ENCODE assay signal across 13 cellular contexts in genomic region chr18:36348331-36348730, GRCh38. TPM values are rescaled to one million over a fixed set of nuclear protein-coding genes. Genes with fewer than 3 reads are reported as not detected.
DNase-seq lines count a peak whose midpoint lies in the region; ATAC-seq and TF ChIP-seq lines count a peak whose summit lies in the region.
"Had no signal": no experiment of that assay in that cellular context is flagged by ENCODE, and none has a peak within 500 bp of the region (broad histone marks: within the 10 kb centered on the region; RNA-seq: fewer than 3 reads in every experiment).

No MANE protein-coding gene starts in this region.

- H3K36me3 Mint-ChIP-seq in nephron (ENCODE audit: low read depth) (peaks cover 4% of the 10 kb centered on the region), T-cell (no peaks in the 10 kb centered on the region)
- H3K36me3 Mint-ChIP-seq: CD4-positive, CD25-positive, alpha-beta regulatory T cell had no signal

- in situ Hi-C loops in gastrocnemius medialis (cut with MboI; ENCODE audit: low sequenced_read_pairs in 4 of 4): no loop called here

- H3K27ac Mint-ChIP-seq in nephron (peak overlapping the region; percentile 59 to 86 (median 81)), T-cell (no peak overlapping the region)
- H3K27ac Mint-ChIP-seq: CD4-positive, CD25-positive, alpha-beta regulatory T cell had no signal

- H3K27me3 ChIP-seq in gastrocnemius medialis (no peaks in the 10 kb centered on the region), MG63 (no peaks in the 10 kb centered on the region)
- H3K27me3 ChIP-seq: BLaER1 treated with 17β-estradiol and CSF1 and Interleukin-3, amounts not matched to agents 10 nM and 100 nM had no signal

- intact Hi-C loops in gastrocnemius medialis (cut with DNase I; ENCODE audit: low total_unique reads): loop anchor here (5.0 kb wide), 1 partner anchor 36 kb away; no protein-coding TSS in a partner anchor

- H3K4me3 ChIP-seq in coronary artery: no peak overlapping the region
- H3K4me3 ChIP-seq in gastrocnemius medialis: no peak overlapping the region
- H3K4me3 ChIP-seq in MG63: no peak overlapping the region
- H3K4me3 ChIP-seq: BLaER1 treated with 17β-estradiol and CSF1 and Interleukin-3, amounts not matched to agents 10 nM and 100 nM had no signal

- H3K4me1 ChIP-seq in gastrocnemius medialis: peaks cover 25 to 28% of the 10 kb centered on the region in 2 donors
- H3K4me1 ChIP-seq: BLaER1 treated with 17β-estradiol and CSF1 and Interleukin-3, amounts not matched to agents 10 nM and 100 nM had no signal

- H3K4me1 Mint-ChIP-seq in nephron: peaks cover 46% of the 10 kb centered on the region
- no peaks in the 10 kb centered on the region for H3K4me1 Mint-ChIP-seq in T-cell
- H3K4me1 Mint-ChIP-seq: CD4-positive, CD25-positive, alpha-beta regulatory T cell had no signal

- TF ChIP-seq CTCF in 22Rv1 (IDR thresholded peaks at IDR 0.05): no peak
- no peak for TF ChIP-seq CTCF in coronary artery (IDR thresholded peaks at IDR 0.05)
- no peak for TF ChIP-seq CTCF in nephron (IDR thresholded peaks at IDR 0.05; ENCODE audit: unreplicated experiment in 3 of 3)
- TF ChIP-seq CTCF in gastrocnemius medialis (IDR thresholded peaks at IDR 0.05 in 4 of 5, conservative IDR thresholded peaks at IDR 0.05 in 1 of 5): no peak

- H3K9me3 ChIP-seq in gastrocnemius medialis: no peaks in the 10 kb centered on the region
- no peaks in the 10 kb centered on the region for H3K9me3 ChIP-seq in MG63
- H3K9me3 ChIP-seq: BLaER1 treated with 17β-estradiol and CSF1 and Interleukin-3, amounts not matched to agents 10 nM and 100 nM had no signal

- no peak for ATAC-seq in gastrocnemius medialis
- ATAC-seq in T-cell (replicated peaks in 1 of 4): no peak

- H3K27me3 Mint-ChIP-seq in nephron (ENCODE audit: low read depth) (peaks cover 6% of the 10 kb centered on the region), T-cell (peaks cover 32 to 34% of the 10 kb centered on the region in 2 donors)

- no peak for TF ChIP-seq POLR2A in gastrocnemius medialis (IDR thresholded peaks at IDR 0.05)

- peak; percentile 33 for DNase-seq in coronary artery (ENCODE audit: low spot score)
- DNase-seq in gastrocnemius medialis: no peak
- no peak for DNase-seq in T-cell
- DNase-seq in MG63: no peak
- DNase-seq in effector CD8-positive, alpha-beta T cell (lab: John Stamatoyannopoulos, UW): no peak
- DNase-seq: CD4-positive, CD25-positive, alpha-beta regulatory T cell; DMS53; GF-D8; HCEC 1CT had no signal

- peak overlapping the region; percentile 86 for H3K27ac ChIP-seq in 22Rv1
- no peak overlapping the region for H3K27ac ChIP-seq in coronary artery
- H3K27ac ChIP-seq in gastrocnemius medialis: peak overlapping the region in 3 of 4 donors; percentile 73 to 79 (median 77)
- H3K27ac ChIP-seq: BLaER1 treated with 17β-estradiol and CSF1 and Interleukin-3, amounts not matched to agents 10 nM and 100 nM; HL-60 had no signal

- H3K9me3 Mint-ChIP-seq in nephron (no peaks in the 10 kb centered on the region), T-cell (no peaks in the 10 kb centered on the region)

- H3K36me3 ChIP-seq in gastrocnemius medialis (no peaks in the 10 kb centered on the region), MG63 (no peaks in the 10 kb centered on the region)
- H3K36me3 ChIP-seq: BLaER1 treated with 17β-estradiol and CSF1 and Interleukin-3, amounts not matched to agents 10 nM and 100 nM had no signal

- CTCF ChIA-PET in T-cell (lab: Charles Lee): no interaction called here

- POLR2A ChIA-PET in T-cell (lab: Charles Lee): no interaction called here

- no peak overlapping the region for H3K4me3 Mint-ChIP-seq in nephron
- no peak overlapping the region for H3K4me3 Mint-ChIP-seq in T-cell
- H3K4me3 Mint-ChIP-seq: CD4-positive, CD25-positive, alpha-beta regulatory T cell had no signal

RNA-seq across cellular contexts. Expression of gene FHOD3, which starts 50.8 kb away (rescaled TPM):
- total RNA-seq in gastrocnemius medialis: 10 to 100 TPM; 10.0 to 32.5 (median 17.0) TPM
- under 1 TPM in 1 of 5 donors, not detected in 4; 0.06 TPM for total RNA-seq in T-cell
- 0.10 TPM in 1 of 2 replicates, not detected in the other for total RNA-seq in MG63 (2014; rRNA removed; shearing (Covaris generic); ENCODE audit: low replicate concordance)
- total RNA-seq: CD4-positive, CD25-positive, alpha-beta regulatory T cell had no signal

Comparison
In these comparisons a context has a peak if more than half of its experiments do, and no peak if none do; other contexts are left out.
1. H3K27ac ChIP-seq: peak in 22Rv1 (single experiment) and gastrocnemius medialis (3 of 4); none in coronary artery (0 of 2).
2. H3K27ac Mint-ChIP-seq: peak in nephron (3 of 3); none in T-cell (0 of 2).
3. RNA of gene FHOD3, which starts 50.8 kb away (total RNA-seq): 10.0 to 32.5 TPM in gastrocnemius medialis; 0.10 TPM in MG63 and 0.06 TPM in T-cell; every median in the first group is over 10 times any median in the second.